In the genomic region with DNA sequence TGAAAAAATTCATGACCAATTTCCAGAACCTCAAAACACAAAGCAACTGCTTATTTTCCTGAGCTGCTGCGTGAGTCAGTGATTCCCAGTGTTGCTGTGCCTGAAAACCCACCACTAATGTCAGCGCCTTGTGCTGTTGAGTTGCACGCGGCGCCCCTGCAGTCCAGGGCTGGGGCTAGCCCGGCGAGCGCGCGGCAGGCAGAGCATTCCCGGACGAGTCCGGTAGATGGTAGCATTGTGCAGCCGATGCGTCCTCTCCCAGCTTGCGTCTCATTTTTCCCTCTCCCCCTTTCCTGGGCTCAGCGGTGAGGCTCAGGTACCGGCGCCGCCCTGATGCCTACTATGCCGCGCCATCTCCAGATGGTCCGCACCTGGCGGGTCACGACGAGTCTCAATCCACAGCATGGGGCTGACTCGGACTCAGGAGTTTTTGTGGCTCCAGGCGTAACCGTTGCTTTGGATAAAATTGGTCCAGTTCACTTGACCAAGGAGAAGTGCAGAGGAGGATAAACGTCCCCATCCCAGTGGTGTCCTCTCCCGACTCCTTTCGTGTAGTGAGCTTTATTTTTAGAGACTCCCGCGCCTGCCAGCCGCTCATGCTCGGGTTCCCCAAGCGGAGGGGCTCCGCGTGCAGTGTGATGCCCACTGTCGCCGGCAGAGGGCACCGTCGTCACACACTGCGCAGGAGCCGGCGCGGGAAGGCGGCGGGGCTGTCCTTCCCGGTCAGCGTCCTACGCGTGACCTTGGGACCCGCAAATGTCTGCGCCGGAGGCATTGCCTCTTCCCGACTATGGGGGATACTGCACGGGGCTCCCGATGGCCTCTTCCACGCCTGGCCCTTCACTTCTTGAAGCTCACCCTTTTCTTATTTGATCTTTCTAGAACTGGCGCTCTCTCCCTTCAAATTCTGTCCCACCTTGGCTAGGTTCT, we compare ENCODE assay signal across 8 cellular contexts. TPM values are rescaled to one million over a fixed set of nuclear protein-coding genes. Genes with fewer than 3 reads are reported as not detected.
DNase-seq lines count a peak whose midpoint lies in the region; ATAC-seq, FAIRE-seq and TF ChIP-seq lines count a peak whose summit lies in the region.

No MANE protein-coding gene starts in this region.

- DNase-seq in GM13976 (ENCODE audit: low spot score) (peak; percentile 84), NCI-H1436 treated with DMSO at 0.1 percent for 48 hours (lab: John Stamatoyannopoulos, UW) (peak; percentile 19), astrocyte (ENCODE audit: low read depth) (peak; percentile 73), hepatic stellate cell (ENCODE audit: low spot score) (peak; percentile 68), putamen (ENCODE audit: low spot score) (peak; percentile 85), vagina (ENCODE audit: extremely low spot score in 2 of 2) (peak in 1 of 2 donors; percentile 84)
- peak; percentile 70 for DNase-seq in T-helper 2 cell treated with Interferon-gamma antibody and Interleukin-4, amounts not matched to agents 5 μg/mL and 100 μg/mL, for 36 hours (ENCODE audit: low spot score)

- H4K20me1 ChIP-seq in astrocyte (ENCODE audit: insufficient read depth, low read length), result no peaks in the 10 kb centered on the region

- peak overlapping the region; percentile 88 for H3K9ac ChIP-seq in astrocyte (ENCODE audit: low read length)

- in situ Hi-C loops in GM13976 (cut with MboI; ENCODE audit: low sequenced_read_pairs, unreplicated experiment), result no loop called here

- H3K27ac ChIP-seq in astrocyte (ENCODE audit: low read depth, low read length), result peak overlapping the region; percentile 69
- peak overlapping the region; percentile 79 for H3K27ac ChIP-seq in vagina

- intact Hi-C loops in vagina (cut with DNase I), result no loop called here

- H3K27me3 ChIP-seq in astrocyte (ENCODE audit: insufficient read depth, low read length) (peaks cover 7% of the 10 kb centered on the region), vagina (no peaks in the 10 kb centered on the region)

- H3K9me3 Mint-ChIP-seq in T-helper 2 cell treated with Interferon-gamma antibody and Interleukin-4, amounts not matched to agents 5 μg/mL and 100 μg/mL, for 36 hours, result no peaks in the 10 kb centered on the region
- H3K9me3 Mint-ChIP-seq in astrocyte (ENCODE audit: unreplicated experiment), result peaks cover 2% of the 10 kb centered on the region

- H3K9me3 ChIP-seq in astrocyte (ENCODE audit: insufficient read depth, low read depth, low read length), result no peaks in the 10 kb centered on the region
- no peaks in the 10 kb centered on the region for H3K9me3 ChIP-seq in vagina

- FAIRE-seq in astrocyte (lab: Jason Lieb, UNC), result peak; percentile 41

- peak; percentile 100 for TF ChIP-seq CTCF in GM13976 (IDR thresholded peaks at IDR 0.05; ENCODE audit: borderline replicate concordance, control extremely low read depth, extremely low read depth, insufficient read depth, missing control alignments)
- TF ChIP-seq CTCF in astrocyte (IDR thresholded peaks at IDR 0.05; ENCODE audit: insufficient read depth, low read depth, low read length), result peak; percentile 55
- TF ChIP-seq CTCF in vagina (IDR thresholded peaks at IDR 0.05), result peak; percentile 90 to 92 (median 91)

- H3K4me1 ChIP-seq in astrocyte (ENCODE audit: insufficient read depth, low read length) (peaks cover 8% of the 10 kb centered on the region), vagina (peaks cover 8% of the 10 kb centered on the region)

- no peaks in the 10 kb centered on the region for H3K36me3 Mint-ChIP-seq in T-helper 2 cell treated with Interferon-gamma antibody and Interleukin-4, amounts not matched to agents 5 μg/mL and 100 μg/mL, for 36 hours (ENCODE audit: low read depth)
- H3K36me3 Mint-ChIP-seq in astrocyte (ENCODE audit: low read depth, unreplicated experiment), result no peaks in the 10 kb centered on the region

- peaks cover 5% of the 10 kb centered on the region for H3K4me1 Mint-ChIP-seq in T-helper 2 cell treated with Interferon-gamma antibody and Interleukin-4, amounts not matched to agents 5 μg/mL and 100 μg/mL, for 36 hours (ENCODE audit: low read depth)
- peaks cover 10% of the 10 kb centered on the region for H3K4me1 Mint-ChIP-seq in astrocyte (ENCODE audit: low read depth, unreplicated experiment)

- H3K27ac Mint-ChIP-seq in T-helper 2 cell treated with Interferon-gamma antibody and Interleukin-4, amounts not matched to agents 5 μg/mL and 100 μg/mL, for 36 hours, result no peak overlapping the region
- peak overlapping the region; percentile 14 for H3K27ac Mint-ChIP-seq in astrocyte (ENCODE audit: unreplicated experiment)

- TF ChIP-seq POLR2A in vagina (IDR thresholded peaks at IDR 0.05), result no peak

- peak; percentile 97 for ATAC-seq in HG02870 (IDR thresholded peaks at IDR 0.05; ENCODE audit: unreplicated experiment)

- peak overlapping the region; percentile 87 for H3K4me3 Mint-ChIP-seq in T-helper 2 cell treated with Interferon-gamma antibody and Interleukin-4, amounts not matched to agents 5 μg/mL and 100 μg/mL, for 36 hours
- H3K4me3 Mint-ChIP-seq in astrocyte (ENCODE audit: unreplicated experiment), result peak overlapping the region; percentile 90

- peak overlapping the region; percentile 79 for H3K4me3 ChIP-seq in astrocyte (ENCODE audit: insufficient read depth, low read depth, low read length)
- peak overlapping the region; percentile 47 to 71 for H3K4me3 ChIP-seq in vagina

- H3K27me3 Mint-ChIP-seq in T-helper 2 cell treated with Interferon-gamma antibody and Interleukin-4, amounts not matched to agents 5 μg/mL and 100 μg/mL, for 36 hours (ENCODE audit: low read depth), result peaks cover 28% of the 10 kb centered on the region
- no peaks in the 10 kb centered on the region for H3K27me3 Mint-ChIP-seq in astrocyte (ENCODE audit: low read depth, unreplicated experiment)

- H2AFZ ChIP-seq in astrocyte (ENCODE audit: low read depth, low read length), result peak overlapping the region; percentile 98

- no peaks in the 10 kb centered on the region for H3K36me3 ChIP-seq in astrocyte (ENCODE audit: insufficient read depth, low read length)
- no peaks in the 10 kb centered on the region for H3K36me3 ChIP-seq in vagina

- peak overlapping the region; percentile 99 for H3K4me2 ChIP-seq in astrocyte (ENCODE audit: low read length)

- H3K79me2 ChIP-seq in astrocyte (ENCODE audit: insufficient read depth, low read length), result no peaks in the 10 kb centered on the region

RNA-seq across cellular contexts. Expression of gene IGFBP7, which starts 53.6 kb away (rescaled TPM):
- total RNA-seq in astrocyte (930 and 1,304 TPM in 2 replicates), vagina (716 TPM)
